20 cellular contexts compared by ENCODE assay signal in genomic region chr15:76753131-76753530, GRCh38.
"Had no signal": no experiment of that assay in that cellular context is flagged by ENCODE, and none has a peak within 500 bp of the region (broad histone marks: within the 10 kb centered on the region; RNA-seq: fewer than 3 reads in every experiment).

No MANE protein-coding gene starts in this region.

- H3K4me3 Mint-ChIP-seq: mesothelial cell of epicardium; naive B cell; natural killer cell treated with Interleukin-12 subunit alpha and Interleukin-12 subunit beta and Interleukin-15 and Interleukin-18, amount 100 ng/mL, for 72 hours; neural crest cell; stimulated activated naive CD8-positive, alpha-beta T cell treated with anti-CD3 and anti-CD28 coated beads, Interleukin-15, amount 100 ng/mL, for 72 hours had no signal

- H3K9me3 Mint-ChIP-seq: naive B cell; natural killer cell treated with Interleukin-12 subunit alpha and Interleukin-12 subunit beta and Interleukin-15 and Interleukin-18, amount 100 ng/mL, for 72 hours; stimulated activated naive CD8-positive, alpha-beta T cell treated with anti-CD3 and anti-CD28 coated beads, Interleukin-15, amount 100 ng/mL, for 72 hours had no signal

- H3K4me1 Mint-ChIP-seq: mesothelial cell of epicardium, neural crest cell had no signal

- H3K27me3 Mint-ChIP-seq: naive B cell; natural killer cell treated with Interleukin-12 subunit alpha and Interleukin-12 subunit beta and Interleukin-15 and Interleukin-18, amount 100 ng/mL, for 72 hours; stimulated activated naive CD8-positive, alpha-beta T cell treated with anti-CD3 and anti-CD28 coated beads, Interleukin-15, amount 100 ng/mL, for 72 hours had no signal

- ATAC-seq: gastrocnemius medialis, heart left ventricle, left lobe of liver, mucosa of descending colon, pancreas, sciatic nerve had no signal

- DNase-seq: dorsolateral prefrontal cortex; effector CD4-positive, alpha-beta T cell; gastrocnemius medialis; heart left ventricle; kidney; mesenchymal stem cell; mucosa of descending colon; naive B cell; pancreas; stimulated activated CD4-positive, alpha-beta T cell treated with anti-CD3 and anti-CD28 coated beads, Interleukin-12 subunit alpha, Interleukin-12 subunit beta, amount 100 ng/mL, for 4 hours; stimulated activated CD4-positive, alpha-beta T cell treated with anti-CD3 and anti-CD28 coated beads, Interleukin-4, amount 100 ng/mL, for 1 hour; stimulated activated naive CD4-positive, alpha-beta T cell; stimulated activated naive CD8-positive, alpha-beta T cell treated with anti-CD3 and anti-CD28 coated beads, Interleukin-15, amount 100 ng/mL, for 72 hours; thyroid gland; trophoblast cell had no signal

- H3K27ac Mint-ChIP-seq: mesothelial cell of epicardium; naive B cell; natural killer cell treated with Interleukin-12 subunit alpha and Interleukin-12 subunit beta and Interleukin-15 and Interleukin-18, amount 100 ng/mL, for 72 hours; stimulated activated naive CD8-positive, alpha-beta T cell treated with anti-CD3 and anti-CD28 coated beads, Interleukin-15, amount 100 ng/mL, for 72 hours had no signal
